ENCODE assay signal across 9 cellular contexts in the genomic region with DNA sequence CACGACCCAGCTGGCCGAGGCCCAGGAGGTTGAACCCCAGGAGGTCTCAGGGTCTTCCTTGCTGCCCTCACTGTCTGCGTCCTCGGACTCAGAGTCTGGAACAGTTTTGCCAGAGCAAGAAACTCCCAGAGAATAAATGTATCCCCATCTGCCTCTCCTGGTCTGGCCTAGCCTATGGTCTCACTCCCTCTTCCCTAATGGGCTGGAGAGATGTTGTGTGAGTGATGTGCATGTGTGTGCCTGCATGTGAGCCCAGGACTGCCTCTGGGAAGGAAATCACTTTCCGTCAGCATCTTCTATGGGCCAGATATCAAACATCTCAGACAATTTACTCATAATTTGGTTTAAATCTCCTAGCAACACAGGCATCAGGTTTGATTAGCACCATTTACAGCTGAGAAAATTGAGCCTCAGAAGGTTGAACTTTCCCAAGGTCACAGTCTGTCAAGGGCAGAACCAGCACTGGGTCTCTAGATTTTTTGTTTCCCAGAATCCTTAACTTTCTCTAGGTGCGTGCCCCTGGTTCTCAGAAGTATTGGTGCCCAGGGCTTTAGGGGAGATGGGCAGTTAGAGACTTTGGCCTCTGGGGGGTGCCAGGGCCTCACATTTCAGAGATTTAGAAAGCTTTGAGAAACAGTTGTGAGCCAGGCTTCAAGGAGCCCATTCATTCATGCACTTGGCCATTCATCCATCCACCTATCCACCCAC. TPM values are rescaled to one million over a fixed set of nuclear protein-coding genes. Genes with fewer than 3 reads are reported as not detected.
DNase-seq lines count a peak whose midpoint lies in the region; TF ChIP-seq lines count a peak whose summit lies in the region.
"Had no signal": no experiment of that assay in that cellular context is flagged by ENCODE, and none has a peak within 500 bp of the region (broad histone marks: within the 10 kb centered on the region; RNA-seq: fewer than 3 reads in every experiment).

No MANE protein-coding gene starts in this region.

- no peak overlapping the region for H3K27ac ChIP-seq in HL-60 (replicated peaks)
- no peak overlapping the region for H3K27ac ChIP-seq in prostate gland

- TF ChIP-seq CTCF in HL-60 (IDR thresholded peaks at IDR 0.05; ENCODE audit: insufficient read depth, low read length) (peak; percentile 24), fibroblast of the aortic adventitia (IDR thresholded peaks at IDR 0.05; ENCODE audit: insufficient read depth, low read length) (peak; percentile 83), prostate gland (IDR thresholded peaks at IDR 0.05) (peak; percentile 43 to 72 (median 54))

- no peaks in the 10 kb centered on the region for H3K36me3 ChIP-seq in prostate gland

- no peaks in the 10 kb centered on the region for H3K27me3 ChIP-seq in HL-60 (ENCODE audit: insufficient read depth, poor library complexity, severe bottlenecking)
- H3K27me3 ChIP-seq in prostate gland (replicated peaks; ENCODE audit: insufficient read depth) = no peaks in the 10 kb centered on the region

- no peaks in the 10 kb centered on the region for H3K4me1 ChIP-seq in prostate gland (replicated peaks)

- intact Hi-C loops in prostate gland (cut with DNase I) = loop anchor here (2.0 to 10.0 kb wide), 3 partner anchors 161 to 526 kb away; no protein-coding TSS in a partner anchor

- H3K4me3 ChIP-seq in HL-60 (replicated peaks; ENCODE audit: insufficient read depth, low read length) = no peak overlapping the region
- H3K4me3 ChIP-seq in fibroblast of the aortic adventitia (ENCODE audit: low read depth, low read length) = no peak overlapping the region
- no peak overlapping the region for H3K4me3 ChIP-seq in prostate gland

- 82% methylated on average over 6 of the region's 6 CpGs for WGBS in prostate gland

- DNase-seq in DMS53 treated with DMSO at 0.1 percent for 48 hours (lab: John Stamatoyannopoulos, UW; ENCODE audit: unreplicated experiment) = peak; percentile 50
- DNase-seq in HL-60 (ENCODE audit: low read depth in 1 of 2, low spot score in 1 of 2) = peak in 1 of 2 experiments; percentile 45
- DNase-seq in SKM-1 (lab: John Stamatoyannopoulos, UW; ENCODE audit: unreplicated experiment) = peak; percentile 20
- DNase-seq in fibroblast of the aortic adventitia (ENCODE audit: low read depth) = peak; percentile 81
- DNase-seq in prostate gland (ENCODE audit: low spot score) = peak; percentile 24
- DNase-seq in SK-N-DZ (ENCODE audit: low spot score) = no peak
- DNase-seq in activated CD4-positive, alpha-beta T cell treated with anti-CD3 and anti-CD28 coated beads for 4 hours = no peak
- no peak for DNase-seq in cortex of kidney (lab: John Stamatoyannopoulos, UW)

- no peak for TF ChIP-seq POLR2A in prostate gland (IDR thresholded peaks at IDR 0.05)

- no peaks in the 10 kb centered on the region for H3K9me3 ChIP-seq in prostate gland

RNA-seq across cellular contexts. Expression of gene TMEM270, which starts 4.9 kb away (rescaled TPM):
- not detected in 2 replicates for total RNA-seq in fibroblast of the aortic adventitia (ENCODE audit: low replicate concordance)
- total RNA-seq in prostate gland = 1 to 10 TPM in 1 of 2 donors, not detected in 1; 4.9 TPM
- not detected in 2 replicates for polyA plus RNA-seq in SK-N-DZ (2014; cell fraction: cytosol; rRNA removed)
- polyA plus RNA-seq in SK-N-DZ (2014; cell fraction: nucleus; rRNA removed) = not detected in 2 replicates
- total RNA-seq: T-helper 1 cell treated with Interleukin-12 subunit alpha and Interleukin-12 subunit beta and Interleukin-4 antibody, amounts not matched to agents 30 ng/mL and 1 ng/mL, for 36 hours had no signal

RNA-seq across cellular contexts. Expression of gene METTL27, which starts 23.6 kb away (rescaled TPM):
- 6.1 and 10.7 TPM in 2 replicates for total RNA-seq in fibroblast of the aortic adventitia (ENCODE audit: low replicate concordance)
- 10 to 100 TPM in 1 of 2 donors, 1 to 10 TPM in 1; 5.9 to 19.8 TPM for total RNA-seq in prostate gland
- polyA plus RNA-seq in SK-N-DZ (2014; cell fraction: cytosol; rRNA removed) = 0.33 and 0.61 TPM in 2 replicates
- polyA plus RNA-seq in SK-N-DZ (2014; cell fraction: nucleus; rRNA removed) = 1.7 TPM in 1 of 2 replicates, not detected in the other

RNA-seq across cellular contexts. Expression of gene CLDN4, which starts 35.1 kb away (rescaled TPM):
- total RNA-seq in fibroblast of the aortic adventitia (ENCODE audit: low replicate concordance) (0.54 and 0.74 TPM in 2 replicates), prostate gland (100 to 1,000 TPM; 162 to 216 TPM)
- polyA plus RNA-seq in SK-N-DZ (2014; cell fraction: cytosol; rRNA removed) = 0.08 TPM in 1 of 2 replicates, not detected in the other
- polyA plus RNA-seq in SK-N-DZ (2014; cell fraction: nucleus; rRNA removed) = not detected in 2 replicates
- total RNA-seq: T-helper 1 cell treated with Interleukin-12 subunit alpha and Interleukin-12 subunit beta and Interleukin-4 antibody, amounts not matched to agents 30 ng/mL and 1 ng/mL, for 36 hours had no signal

Comparison
In these comparisons a context has a peak if more than half of its experiments do, and no peak if none do; other contexts are left out.
1. DNase-seq: peak in DMS53 treated with DMSO at 0.1 percent for 48 hours (single experiment), SKM-1 (single experiment), fibroblast of the aortic adventitia (single experiment) and prostate gland (single experiment); none in SK-N-DZ (single experiment), activated CD4-positive, alpha-beta T cell treated with anti-CD3 and anti-CD28 coated beads for 4 hours (0 of 2) and cortex of kidney (single experiment).
2. CTCF ChIP-seq: peak in every context shown above with its lines; median percentile 83 in fibroblast of the aortic adventitia; 54 in prostate gland; 24 in HL-60.
3. RNA of gene CLDN4, which starts 35.1 kb away (total RNA-seq): 162 to 216 TPM in prostate gland; 0.54 to 0.74 TPM in fibroblast of the aortic adventitia; every median in the first group is over 10 times any median in the second.